15 cellular contexts compared by ENCODE assay signal in the genomic region with DNA sequence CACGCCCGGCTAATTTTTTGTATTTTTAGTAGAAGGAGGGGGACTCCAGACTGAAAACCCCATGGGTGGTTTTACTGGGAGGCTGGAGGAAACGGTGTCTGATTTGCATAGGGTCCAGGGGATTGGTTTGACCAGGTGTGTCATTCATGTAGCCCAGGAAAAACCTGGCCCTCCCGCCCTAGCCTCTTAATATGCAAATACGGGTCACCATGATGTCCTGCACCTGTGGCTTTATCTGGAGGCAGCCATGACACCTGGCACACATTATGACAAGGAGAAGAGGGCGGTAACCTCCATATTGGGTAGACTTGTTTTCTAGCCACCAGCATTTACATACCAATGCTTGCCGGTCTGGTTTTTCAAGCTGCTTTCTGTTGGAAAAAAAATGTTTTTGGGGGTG.
DNase-seq lines count a peak whose midpoint lies in the region; ATAC-seq, FAIRE-seq and TF ChIP-seq lines count a peak whose summit lies in the region.
"Had no signal": no experiment of that assay in that cellular context is flagged by ENCODE, and none has a peak within 500 bp of the region (broad histone marks: within the 10 kb centered on the region; RNA-seq: fewer than 3 reads in every experiment).

No MANE protein-coding gene starts in this region.

- no peaks in the 10 kb centered on the region; the same call in 1 of the 2 replicates for H3K9me2 ChIP-seq in GM23338 (ENCODE audit: insufficient read depth)

- H3K4me1 Mint-ChIP-seq in GM23338 (peaks cover 36% of the 10 kb centered on the region), CD14-positive monocyte (no peaks in the 10 kb centered on the region)

- FAIRE-seq in H54 (lab: Jason Lieb, UNC) = no peak

- peak overlapping the region; percentile 63 for H3K4me2 ChIP-seq in GM23338

- no peaks in the 10 kb centered on the region for H4K20me1 ChIP-seq in GM23338 (replicated peaks; ENCODE audit: insufficient read depth)

- H3K79me2 ChIP-seq in GM23338 (replicated peaks; ENCODE audit: insufficient read depth) = no peaks in the 10 kb centered on the region

- H3K27me3 ChIP-seq in GM23338 (ENCODE audit: insufficient read depth) = no peaks in the 10 kb centered on the region
- H3K27me3 ChIP-seq: ascending aorta, colonic mucosa had no signal

- TF ChIP-seq POLR2A in H54 (IDR thresholded peaks at IDR 0.05; ENCODE audit: low read depth, low read length) = no peak

- DNase-seq in GM23338 (ENCODE audit: low spot score) = peak; percentile 96
- peak; percentile 27 for DNase-seq in NCI-H1048 (lab: John Stamatoyannopoulos, UW)
- DNase-seq in renal cortical epithelial cell (ENCODE audit: low read depth) = peak; percentile 33
- DNase-seq in HuH-7.5 (ENCODE audit: low spot score) = no peak
- no peak for DNase-seq in H54 (ENCODE audit: insufficient read length, low spot score)
- no peak for DNase-seq in CD14-positive monocyte (ENCODE audit: low spot score)
- DNase-seq: activated gamma-delta T cell, C1 segment of cervical spinal cord, colonic mucosa, DND-41, OCI-M1, posterior cingulate gyrus had no signal

- TF ChIP-seq CTCF in GM23338 (conservative IDR thresholded peaks at IDR 0.05; ENCODE audit: low read depth in 2 of 2) = no peak
- no peak for TF ChIP-seq CTCF in CD14-positive monocyte (IDR thresholded peaks at IDR 0.05)

- H3K4me3 Mint-ChIP-seq in GM23338 (peak overlapping the region; percentile 59), CD14-positive monocyte (no peak overlapping the region)

- ATAC-seq in GM23338 (peak; percentile 84), esophagus mucosa (peak; percentile 55)

- H3K27ac ChIP-seq in GM23338 (ENCODE audit: low read depth) = peak overlapping the region; percentile 96
- H3K27ac ChIP-seq: ascending aorta, colonic mucosa, epithelial cell of prostate had no signal

- H3K27ac Mint-ChIP-seq in GM23338 (peak overlapping the region; percentile 93), CD14-positive monocyte (no peak overlapping the region)

- H3K27me3 Mint-ChIP-seq in GM23338 (ENCODE audit: insufficient read depth, low read depth, poor library complexity) = peaks cover 3% of the 10 kb centered on the region
- peaks cover 0 to 11% (median 2%) of the 10 kb centered on the region in 3 donors for H3K27me3 Mint-ChIP-seq in CD14-positive monocyte (ENCODE audit: low read depth in 3 of 3)

- no peaks in the 10 kb centered on the region; the same call in 2 of the 3 replicates for H3K9me3 Mint-ChIP-seq in GM23338
- peaks cover 0 to 2% (median 0%) of the 10 kb centered on the region in 7 donors for H3K9me3 Mint-ChIP-seq in CD14-positive monocyte

- H3K4me3 ChIP-seq in GM23338 = peak overlapping the region; percentile 29
- H3K4me3 ChIP-seq: ascending aorta, colonic mucosa had no signal

- no peak overlapping the region for H2AFZ ChIP-seq in GM23338

- H3K36me3 Mint-ChIP-seq in GM23338 (ENCODE audit: low read depth) = peaks cover 5% of the 10 kb centered on the region; the same call in 2 of the 3 replicates
- H3K36me3 Mint-ChIP-seq in CD14-positive monocyte = no peaks in the 10 kb centered on the region

- H3F3A ChIP-seq in GM23338 (replicated peaks; ENCODE audit: low read depth) = no peaks in the 10 kb centered on the region

- intact Hi-C loops in CD14-positive monocyte (cut with micrococcal nuclease) = no loop called here

- peaks cover 15% of the 10 kb centered on the region; the same call in 1 of the 2 replicates for H3K4me1 ChIP-seq in GM23338 (ENCODE audit: insufficient read depth)
- H3K4me1 ChIP-seq: ascending aorta, colonic mucosa had no signal

- no peaks in the 10 kb centered on the region for H3K36me3 ChIP-seq in GM23338 (ENCODE audit: insufficient read depth)
- H3K36me3 ChIP-seq: ascending aorta, colonic mucosa had no signal

TF ChIP-seq in GM23338, 12 proteins besides CTCF, POLR2A, EP300 and RAD21:
- TF ChIP-seq CREB1 (CRISPR knock-in tag; IDR thresholded peaks at IDR 0.05; ENCODE audit: low read depth) (peak; percentile 59), STAT1 (IDR thresholded peaks at IDR 0.05; ENCODE audit: unreplicated experiment) (no peak), ZNF331 (CRISPR knock-in tag; IDR thresholded peaks at IDR 0.05; ENCODE audit: low read depth) (no peak)

Comparison
In these comparisons a context has a peak if more than half of its experiments do, and no peak if none do; other contexts are left out.
1. DNase-seq: peak in GM23338 (single experiment), NCI-H1048 (single experiment) and renal cortical epithelial cell (single experiment); none in HuH-7.5 (single experiment), H54 (single experiment) and CD14-positive monocyte (single experiment).